ENCODE assay signal across 8 cellular contexts in the genomic region with DNA sequence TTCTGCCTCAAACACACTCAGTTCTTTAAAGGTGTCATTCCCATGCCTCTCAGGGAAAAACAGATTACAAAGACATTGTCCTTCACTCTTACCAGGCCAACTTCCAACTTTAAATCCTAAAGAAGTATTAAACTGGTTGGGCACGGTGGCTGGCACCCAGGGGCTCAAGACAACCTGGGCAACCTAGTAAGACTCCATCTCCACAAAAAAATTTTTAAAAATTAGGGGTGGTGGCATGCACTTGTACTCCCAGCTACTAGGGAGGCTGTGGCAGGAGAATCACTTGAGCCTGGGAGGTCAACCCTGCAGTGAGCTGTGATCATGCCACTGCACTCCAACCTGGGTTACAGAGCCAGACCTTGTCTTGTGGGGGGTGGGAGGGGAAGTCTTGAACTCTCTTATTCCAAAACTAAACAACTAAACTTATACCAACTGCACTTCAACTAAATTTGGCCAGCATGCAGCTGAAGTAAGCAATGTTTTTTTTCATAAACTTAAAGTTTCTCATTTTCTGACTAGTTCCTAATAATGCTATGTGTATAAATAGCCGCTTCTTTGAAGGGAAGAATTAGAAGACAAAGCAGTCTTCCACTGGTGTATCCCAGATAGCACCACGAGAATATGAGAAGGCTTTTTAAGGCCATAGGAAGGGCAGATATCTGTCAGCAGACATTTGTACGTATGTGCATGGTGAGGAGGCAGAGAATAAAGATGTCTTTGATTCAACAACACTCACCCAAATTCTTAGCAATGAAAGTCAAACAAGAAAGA. TPM values are rescaled to one million over a fixed set of nuclear protein-coding genes. Genes with fewer than 3 reads are reported as not detected.
DNase-seq lines count a peak whose midpoint lies in the region; ATAC-seq, FAIRE-seq and TF ChIP-seq lines count a peak whose summit lies in the region.

No MANE protein-coding gene starts in this region.

- FAIRE-seq in HepG2 (lab: Jason Lieb, UNC) = peak; percentile 21

- no peak for ATAC-seq in activated CD8-positive, alpha-beta memory T cell treated with anti-CD3 and anti-CD28 coated beads, Interleukin-2, amount 10 ng/mL, durations not matched to agents 7 days and 5 days
- no peak for ATAC-seq in HepG2
- no peak for ATAC-seq in HG03439 (IDR thresholded peaks at IDR 0.05; ENCODE audit: unreplicated experiment)

- POLR2A ChIA-PET in HepG2 (lab: Yijun Ruan, JAX) = interaction anchor here (2.9 to 4.4 kb wide), 2 partner anchors 59 to 259 kb away, joined by 24 to 30 read pairs; a partner anchor contains a TSS

- TF ChIP-seq RAD21 in HepG2 (CRISPR knock-in tag; IDR thresholded peaks at IDR 0.05) = no peak

- H3K4me3 Mint-ChIP-seq in activated CD8-positive, alpha-beta memory T cell treated with anti-CD3 and anti-CD28 coated beads, Interleukin-2, amount 10 ng/mL, durations not matched to agents 7 days and 5 days = peak overlapping the region; percentile 87

- TF ChIP-seq CTCF in HepG2 (CRISPR knock-in tag; IDR thresholded peaks at IDR 0.05) = no peak
- no peak for TF ChIP-seq CTCF in thyroid gland (IDR thresholded peaks at IDR 0.05)

- H3K4me1 Mint-ChIP-seq in activated CD8-positive, alpha-beta memory T cell treated with anti-CD3 and anti-CD28 coated beads, Interleukin-2, amount 10 ng/mL, durations not matched to agents 7 days and 5 days = peaks cover 52% of the 10 kb centered on the region

- H3K27ac ChIP-seq in HepG2 (ENCODE audit: extremely low read length, insufficient read depth, low read length) = peak overlapping the region; percentile 99
- H3K27ac ChIP-seq in thyroid gland = peak overlapping the region; percentile 97 to 99 (median 99)

- TF ChIP-seq POLR2A in HepG2 (IDR thresholded peaks at IDR 0.05; ENCODE audit: insufficient read depth in 1 of 2, low read depth in 2 of 2, low read length in 2 of 2) (no peak), thyroid gland (IDR thresholded peaks at IDR 0.05) (no peak)

- in situ Hi-C loops in HepG2 (cut with HindIII; ENCODE audit: extremely low pct_ligation_motif_present, low pct_unique_long_range_greater_than_20kb) = loop anchor here (10.0 kb wide), 1 partner anchor 199 kb away; no protein-coding TSS in a partner anchor

- WGBS in HepG2 (ENCODE audit: low lambda C conversion rate) = 28% methylated on average over 4 of the region's 4 CpGs
- 55 to 58% methylated on average over 4 of the region's 4 CpGs for WGBS in thyroid gland, 2 donors

- H3K27me3 ChIP-seq in HepG2 (ENCODE audit: control insufficient read depth in 1 of 2, insufficient read depth in 2 of 2, low read length in 2 of 2) = no peaks in the 10 kb centered on the region; a peak in 1 of 5 replicates
- H3K27me3 ChIP-seq in thyroid gland = no peaks in the 10 kb centered on the region

- no TSS peak for BruUV-seq in HepG2 (replicated peaks; lab: Mats Ljungman, UMichigan)

- no peak for DNase-seq in activated CD8-positive, alpha-beta memory T cell treated with anti-CD3 and anti-CD28 coated beads, Interleukin-2, amount 10 ng/mL, durations not matched to agents 7 days and 5 days
- no peak for DNase-seq in activated CD8-positive, alpha-beta memory T cell treated with anti-CD3 and anti-CD28 coated beads for 24 hours
- peak; percentile 27 for DNase-seq in amniotic epithelial cell (ENCODE audit: low read depth)
- DNase-seq in HepG2 (ENCODE audit: low spot score) = peak; percentile 34
- peak in 1 of 2 donors; percentile 52 for DNase-seq in thyroid gland
- DNase-seq in GDM1 (lab: John Stamatoyannopoulos, UW) = no peak
- no peak for DNase-seq in glomerular visceral epithelial cell (ENCODE audit: extremely low spot score)

- H3K9ac ChIP-seq in HepG2 (ENCODE audit: insufficient read depth, low read depth, low read length) = peak overlapping the region; percentile 95

- H4K20me1 ChIP-seq in HepG2 (ENCODE audit: insufficient read depth, low read length) = no peaks in the 10 kb centered on the region

- 0 out of 5 replicates have a peak, but pooled peaks cover 0 to 3% of the 10 kb centered on the region in 2 experiments for H3K36me3 ChIP-seq in HepG2 (replicated peaks in 1 of 2; ENCODE audit: control insufficient read depth in 1 of 2, insufficient read depth in 2 of 2, low read length in 2 of 2)
- no peaks in the 10 kb centered on the region for H3K36me3 ChIP-seq in thyroid gland

- H3K4me3 ChIP-seq in HepG2 (replicated peaks in 1 of 3; ENCODE audit: insufficient read depth in 1 of 3, low read depth in 2 of 3, low read length in 3 of 3) = peak overlapping the region; percentile 59 to 79 (median 79)
- H3K4me3 ChIP-seq in thyroid gland (replicated peaks in 1 of 3) = peak overlapping the region in 2 of 3 donors; percentile 24 to 82

- H3K9me3 ChIP-seq in HepG2 (ENCODE audit: low read length) (no peaks in the 10 kb centered on the region), thyroid gland (no peaks in the 10 kb centered on the region)

- intact Hi-C loops in HepG2 (cut with micrococcal nuclease; ENCODE audit: unreplicated experiment) = loop anchor here (10.0 kb wide), 1 partner anchor 1899 kb away; no protein-coding TSS in a partner anchor
- intact Hi-C loops in thyroid gland (cut with DNase I) = no loop called here

- CTCF ChIA-PET in activated CD8-positive, alpha-beta memory T cell treated with anti-CD3 and anti-CD28 coated beads, Interleukin-2, amount 10 ng/mL, durations not matched to agents 7 days and 5 days (lab: Charles Lee) = interaction anchor here (0.6 to 4.6 kb wide), 2 partner anchors 202 to 259 kb away, joined by 3 to 46 read pairs; a partner anchor contains a TSS
- CTCF ChIA-PET in HepG2 (lab: Yijun Ruan, JAX; ENCODE audit: low intra/inter-chr PET ratio, low total read pairs) = no interaction called here

- H3K27ac Mint-ChIP-seq in activated CD8-positive, alpha-beta memory T cell treated with anti-CD3 and anti-CD28 coated beads, Interleukin-2, amount 10 ng/mL, durations not matched to agents 7 days and 5 days = peak overlapping the region; percentile 90

- peak overlapping the region; percentile 89 for H3K4me2 ChIP-seq in HepG2 (ENCODE audit: low read depth, low read length)

- peaks cover 65% of the 10 kb centered on the region for H3K79me2 ChIP-seq in HepG2 (ENCODE audit: insufficient read depth, low read length)

- no peaks in the 10 kb centered on the region for H3K9me3 Mint-ChIP-seq in activated CD8-positive, alpha-beta memory T cell treated with anti-CD3 and anti-CD28 coated beads, Interleukin-2, amount 10 ng/mL, durations not matched to agents 7 days and 5 days (ENCODE audit: low read depth)

- TF ChIP-seq EP300 in HepG2 (IDR thresholded peaks at IDR 0.05; ENCODE audit: low read depth in 2 of 2, low read length in 2 of 2) (no peak), HepG2 (CRISPR knock-in tag; IDR thresholded peaks at IDR 0.05; ENCODE audit: borderline replicate concordance) (no peak)

- H3K4me1 ChIP-seq in HepG2 (ENCODE audit: insufficient read depth, low read length) (peaks cover 78% of the 10 kb centered on the region), thyroid gland (peaks cover 21 to 48% of the 10 kb centered on the region in 2 donors)

- no peak overlapping the region for H2AFZ ChIP-seq in HepG2 (ENCODE audit: low read length)

- no peaks in the 10 kb centered on the region for H3K36me3 Mint-ChIP-seq in activated CD8-positive, alpha-beta memory T cell treated with anti-CD3 and anti-CD28 coated beads, Interleukin-2, amount 10 ng/mL, durations not matched to agents 7 days and 5 days

- H3K27me3 Mint-ChIP-seq in activated CD8-positive, alpha-beta memory T cell treated with anti-CD3 and anti-CD28 coated beads, Interleukin-2, amount 10 ng/mL, durations not matched to agents 7 days and 5 days = peaks cover 4% of the 10 kb centered on the region

RNA-seq across cellular contexts. Expression of a gene that starts 2.4 kb away (rescaled TPM):
- 10 to 100 TPM; 38.2 to 42.3 TPM for total RNA-seq in activated CD8-positive, alpha-beta memory T cell treated with anti-CD3 and anti-CD28 coated beads, Interleukin-2, amount 10 ng/mL, durations not matched to agents 7 days and 5 days
- total RNA-seq in HepG2 (2016; rRNA removed; fragmentation: Illumina TruSeq; extraction: Trizol) (46.0 and 71.7 TPM in 2 replicates), thyroid gland (100 to 1,000 TPM; 100 to 163 (median 140) TPM)
- 12.8 and 15.2 TPM in 2 replicates for total RNA-seq in HepG2 (2016; cell fraction: cytosol; rRNA removed; fragmentation: Illumina TruSeq; extraction: Trizol; ENCODE audit: low read depth)
- total RNA-seq in HepG2 (2016; cell fraction: insoluble cytoplasmic fraction; rRNA removed; fragmentation: Illumina TruSeq; extraction: Trizol) = 46.0 and 72.7 TPM in 2 replicates
- total RNA-seq in HepG2 (2016; cell fraction: membrane; rRNA removed; fragmentation: Illumina TruSeq; extraction: Trizol) = 27.2 and 30.1 TPM in 2 replicates
- total RNA-seq in HepG2 (2016; cell fraction: nucleus; rRNA removed; fragmentation: Illumina TruSeq; extraction: Trizol) = 88.4 and 99.6 TPM in 2 replicates
- polyA plus RNA-seq in HepG2 (2011; rRNA removed) = 69.0 and 77.0 TPM in 2 replicates
- polyA plus RNA-seq in HepG2 (2011; cell fraction: cytosol; rRNA removed) = 49.4 and 74.9 TPM in 2 replicates
- polyA plus RNA-seq in HepG2 (2011; cell fraction: nucleus; rRNA removed) = 104 and 109 TPM in 2 replicates
- 45.2 and 67.1 TPM in 2 replicates for polyA plus RNA-seq in HepG2 (2012)
- 4.6 and 4.8 TPM in 2 replicates for polyA plus RNA-seq in HepG2 (2016; cell fraction: cytosol; fragmentation: Illumina TruSeq; extraction: Trizol; ENCODE audit: low read depth)
- polyA plus RNA-seq in HepG2 (2016; cell fraction: insoluble cytoplasmic fraction; fragmentation: Illumina TruSeq; extraction: Trizol; ENCODE audit: low read depth) = 28.1 and 31.7 TPM in 2 replicates
- polyA plus RNA-seq in HepG2 (2016; cell fraction: membrane; fragmentation: Illumina TruSeq; extraction: Trizol; ENCODE audit: low read depth) = 11.2 and 12.2 TPM in 2 replicates
- 95.3 and 96.3 TPM in 2 replicates for polyA plus RNA-seq in HepG2 (2016; cell fraction: nucleus; fragmentation: Illumina TruSeq; extraction: Trizol; ENCODE audit: insufficient read depth, low read depth)
- 122 and 227 TPM in 2 replicates for polyA minus RNA-seq in HepG2 (2011; rRNA and poly(A)+ RNA removed; ENCODE audit: low replicate concordance)
- polyA minus RNA-seq in HepG2 (2011; cell fraction: cytosol; rRNA and poly(A)+ RNA removed) = 58.3 and 68.0 TPM in 2 replicates
- 136 and 147 TPM in 2 replicates for polyA minus RNA-seq in HepG2 (2011; cell fraction: nucleus; rRNA and poly(A)+ RNA removed)

RNA-seq across cellular contexts. Expression of a gene that starts 24.3 kb away (rescaled TPM):
- total RNA-seq in activated CD8-positive, alpha-beta memory T cell treated with anti-CD3 and anti-CD28 coated beads, Interleukin-2, amount 10 ng/mL, durations not matched to agents 7 days and 5 days = 10 to 100 TPM; 76.7 to 80.8 TPM
- total RNA-seq in HepG2 (2016; rRNA removed; fragmentation: Illumina TruSeq; extraction: Trizol) = 31.3 and 43.3 TPM in 2 replicates
- total RNA-seq in HepG2 (2016; cell fraction: cytosol; rRNA removed; fragmentation: Illumina TruSeq; extraction: Trizol; ENCODE audit: low read depth) = 38.9 and 41.9 TPM in 2 replicates
- total RNA-seq in HepG2 (2016; cell fraction: insoluble cytoplasmic fraction; rRNA removed; fragmentation: Illumina TruSeq; extraction: Trizol) = 30.1 and 43.5 TPM in 2 replicates
- total RNA-seq in HepG2 (2016; cell fraction: membrane; rRNA removed; fragmentation: Illumina TruSeq; extraction: Trizol) = 40.9 and 47.5 TPM in 2 replicates
- total RNA-seq in HepG2 (2016; cell fraction: nucleus; rRNA removed; fragmentation: Illumina TruSeq; extraction: Trizol) = 60.1 and 72.7 TPM in 2 replicates
- polyA plus RNA-seq in HepG2 (2011; rRNA removed) = 81.5 and 87.7 TPM in 2 replicates
- 67.1 and 81.9 TPM in 2 replicates for polyA plus RNA-seq in HepG2 (2011; cell fraction: cytosol; rRNA removed)
- 87.7 and 105 TPM in 2 replicates for polyA plus RNA-seq in HepG2 (2011; cell fraction: nucleus; rRNA removed)
- 69.6 and 72.9 TPM in 2 replicates for polyA plus RNA-seq in HepG2 (2012)
- 16.7 and 17.0 TPM in 2 replicates for polyA plus RNA-seq in HepG2 (2016; cell fraction: cytosol; fragmentation: Illumina TruSeq; extraction: Trizol; ENCODE audit: low read depth)
- polyA plus RNA-seq in HepG2 (2016; cell fraction: insoluble cytoplasmic fraction; fragmentation: Illumina TruSeq; extraction: Trizol; ENCODE audit: low read depth) = 35.1 and 35.4 TPM in 2 replicates
- 34.3 and 34.9 TPM in 2 replicates for polyA plus RNA-seq in HepG2 (2016; cell fraction: membrane; fragmentation: Illumina TruSeq; extraction: Trizol; ENCODE audit: low read depth)
- polyA plus RNA-seq in HepG2 (2016; cell fraction: nucleus; fragmentation: Illumina TruSeq; extraction: Trizol; ENCODE audit: insufficient read depth, low read depth) = 140 and 146 TPM in 2 replicates
- 91.2 and 186 TPM in 2 replicates for polyA minus RNA-seq in HepG2 (2011; rRNA and poly(A)+ RNA removed; ENCODE audit: low replicate concordance)
- polyA minus RNA-seq in HepG2 (2011; cell fraction: cytosol; rRNA and poly(A)+ RNA removed) = 27.8 and 37.3 TPM in 2 replicates
- 53.9 and 66.5 TPM in 2 replicates for polyA minus RNA-seq in HepG2 (2011; cell fraction: nucleus; rRNA and poly(A)+ RNA removed)
- 100 to 1,000 TPM in 2 of 4 donors, 10 to 100 TPM in 2; 62.9 to 106 (median 86.7) TPM for total RNA-seq in thyroid gland

RNA-seq across cellular contexts. Expression of a gene that starts 59.6 kb away (rescaled TPM):
- 10 to 100 TPM; 17.7 to 20.4 TPM for total RNA-seq in activated CD8-positive, alpha-beta memory T cell treated with anti-CD3 and anti-CD28 coated beads, Interleukin-2, amount 10 ng/mL, durations not matched to agents 7 days and 5 days
- total RNA-seq in HepG2 (2016; rRNA removed; fragmentation: Illumina TruSeq; extraction: Trizol) (4.8 and 5.4 TPM in 2 replicates), thyroid gland (10 to 100 TPM; 21.3 to 35.8 (median 28.9) TPM)
- 2.2 and 2.5 TPM in 2 replicates for total RNA-seq in HepG2 (2016; cell fraction: cytosol; rRNA removed; fragmentation: Illumina TruSeq; extraction: Trizol; ENCODE audit: low read depth)
- total RNA-seq in HepG2 (2016; cell fraction: insoluble cytoplasmic fraction; rRNA removed; fragmentation: Illumina TruSeq; extraction: Trizol) = 4.9 and 5.0 TPM in 2 replicates
- total RNA-seq in HepG2 (2016; cell fraction: membrane; rRNA removed; fragmentation: Illumina TruSeq; extraction: Trizol) = 4.9 and 5.0 TPM in 2 replicates
- 4.3 and 4.8 TPM in 2 replicates for total RNA-seq in HepG2 (2016; cell fraction: nucleus; rRNA removed; fragmentation: Illumina TruSeq; extraction: Trizol)
- 7.3 and 7.5 TPM in 2 replicates for polyA plus RNA-seq in HepG2 (2011; rRNA removed)
- 4.0 and 5.0 TPM in 2 replicates for polyA plus RNA-seq in HepG2 (2011; cell fraction: cytosol; rRNA removed)
- 6.5 and 9.9 TPM in 2 replicates for polyA plus RNA-seq in HepG2 (2011; cell fraction: nucleus; rRNA removed)
- 4.8 and 6.4 TPM in 2 replicates for polyA plus RNA-seq in HepG2 (2012)
- 0.69 and 1.1 TPM in 2 replicates for polyA plus RNA-seq in HepG2 (2016; cell fraction: cytosol; fragmentation: Illumina TruSeq; extraction: Trizol; ENCODE audit: low read depth)
- polyA plus RNA-seq in HepG2 (2016; cell fraction: insoluble cytoplasmic fraction; fragmentation: Illumina TruSeq; extraction: Trizol; ENCODE audit: low read depth) = 5.5 TPM in 2 replicates
- polyA plus RNA-seq in HepG2 (2016; cell fraction: membrane; fragmentation: Illumina TruSeq; extraction: Trizol; ENCODE audit: low read depth) = 2.9 and 3.9 TPM in 2 replicates
- polyA plus RNA-seq in HepG2 (2016; cell fraction: nucleus; fragmentation: Illumina TruSeq; extraction: Trizol; ENCODE audit: insufficient read depth, low read depth) = 12.1 and 14.0 TPM in 2 replicates
- polyA minus RNA-seq in HepG2 (2011; rRNA and poly(A)+ RNA removed; ENCODE audit: low replicate concordance) = 8.0 and 14.3 TPM in 2 replicates
- polyA minus RNA-seq in HepG2 (2011; cell fraction: cytosol; rRNA and poly(A)+ RNA removed) = 4.0 and 7.0 TPM in 2 replicates
- 7.2 and 7.6 TPM in 2 replicates for polyA minus RNA-seq in HepG2 (2011; cell fraction: nucleus; rRNA and poly(A)+ RNA removed)

Comparison
In these comparisons a context has a peak if more than half of its experiments do, and no peak if none do; other contexts are left out.
1. DNase-seq: peak in amniotic epithelial cell (single experiment) and HepG2 (single experiment); none in activated CD8-positive, alpha-beta memory T cell treated with anti-CD3 and anti-CD28 coated beads, Interleukin-2, amount 10 ng/mL, durations not matched to agents 7 days and 5 days (single experiment), activated CD8-positive, alpha-beta memory T cell treated with anti-CD3 and anti-CD28 coated beads for 24 hours (single experiment), GDM1 (single experiment) and glomerular visceral epithelial cell (single experiment).